Comparison of ENCODE assay signal across 18 cellular contexts in the genomic region with DNA sequence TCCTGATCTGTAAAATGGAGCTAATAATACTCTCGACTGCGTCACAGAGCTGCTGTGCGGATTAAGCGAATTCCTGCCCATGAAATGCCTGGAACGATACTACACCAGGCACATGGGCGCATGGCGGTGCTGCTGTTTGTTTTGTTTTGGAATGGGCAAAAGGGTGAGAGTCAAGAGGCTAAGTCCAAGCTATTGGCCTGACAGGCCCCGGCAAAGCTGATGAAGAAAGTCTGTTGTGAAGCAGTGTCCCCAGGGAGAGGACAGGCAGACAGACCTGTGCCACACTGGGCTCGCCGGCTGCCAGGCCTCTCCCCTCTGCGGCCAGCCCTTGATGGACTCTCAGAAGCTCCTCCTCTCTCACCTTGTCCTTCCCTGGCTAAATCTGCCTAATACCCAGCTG. TPM values are rescaled to one million over a fixed set of nuclear protein-coding genes. Genes with fewer than 3 reads are reported as not detected.
DNase-seq lines count a peak whose midpoint lies in the region; ATAC-seq and TF ChIP-seq lines count a peak whose summit lies in the region.
"Had no signal": no experiment of that assay in that cellular context is flagged by ENCODE, and none has a peak within 500 bp of the region (broad histone marks: within the 10 kb centered on the region; RNA-seq: fewer than 3 reads in every experiment).

No MANE protein-coding gene starts in this region.

- H3K9me3 ChIP-seq in left ventricle myocardium inferior (replicated peaks), result peaks cover 6% of the 10 kb centered on the region
- H3K9me3 ChIP-seq in neuronal stem cell (replicated peaks in 1 of 2; ENCODE audit: control insufficient read depth in 2 of 2, insufficient read depth in 1 of 2, low read depth in 1 of 2, low read length in 2 of 2), result peaks cover 3 to 9% of the 10 kb centered on the region in 2 donors
- H3K9me3 ChIP-seq in thyroid gland, result no peaks in the 10 kb centered on the region
- H3K9me3 ChIP-seq: Peyer's patch had no signal

- H3K4me2 ChIP-seq in neuronal stem cell (ENCODE audit: insufficient read depth, low read length, poor library complexity, severe bottlenecking), result no peak overlapping the region

- intact Hi-C loops in left ventricle myocardium inferior (cut with micrococcal nuclease) (no loop called here), thyroid gland (cut with DNase I) (no loop called here)

- H3K4me3 ChIP-seq in left ventricle myocardium inferior, result no peak overlapping the region
- no peak overlapping the region for H3K4me3 ChIP-seq in neuronal stem cell (ENCODE audit: low read length in 2 of 2)
- H3K4me3 ChIP-seq in thyroid gland (replicated peaks in 1 of 3), result no peak overlapping the region
- H3K4me3 ChIP-seq: Peyer's patch had no signal

- CTCF ChIA-PET in WTC11 (lab: Charles Lee), result interaction anchor here (0.6 to 1.7 kb wide), 5 partner anchors 11 to 54 kb away, joined by 3 to 11 read pairs (median 3); partner anchors contain the start of gene RASD1

- H3K36me3 ChIP-seq in left ventricle myocardium inferior, result no peaks in the 10 kb centered on the region
- no peaks in the 10 kb centered on the region for H3K36me3 ChIP-seq in neuronal stem cell (replicated peaks in 1 of 2; ENCODE audit: control insufficient read depth in 2 of 2, insufficient read depth in 2 of 2, low read length in 2 of 2)
- no peaks in the 10 kb centered on the region for H3K36me3 ChIP-seq in thyroid gland
- H3K36me3 ChIP-seq: Peyer's patch had no signal

- ATAC-seq in WTC11 (no peak), GM21529 (IDR thresholded peaks at IDR 0.05; ENCODE audit: unreplicated experiment) (no peak)

- H3K4me1 ChIP-seq in left ventricle myocardium inferior (peaks cover 34% of the 10 kb centered on the region), neuronal stem cell (ENCODE audit: control insufficient read depth in 2 of 2, insufficient read depth in 1 of 2, low read depth in 1 of 2, low read length in 2 of 2) (peaks cover 3 to 5% of the 10 kb centered on the region in 2 donors), thyroid gland (peaks cover 10 to 33% of the 10 kb centered on the region in 2 donors)

- no peaks in the 10 kb centered on the region; the same call in 1 of the 2 replicates for H3K27me3 Mint-ChIP-seq in WTC11 (ENCODE audit: low read depth)

- H3K23ac ChIP-seq in neuronal stem cell (ENCODE audit: low read depth, low read length, poor library complexity), result no peak overlapping the region

- DNase-seq in WTC11 (ENCODE audit: low spot score), result no peak
- DNase-seq in left ventricle myocardium inferior, result no peak
- DNase-seq in neuronal stem cell (ENCODE audit: low spot score), result no peak
- peak; percentile 46 to 55 for DNase-seq in thyroid gland
- DNase-seq in stimulated activated naive CD4-positive, alpha-beta T cell treated with Interleukin-2 at 50 U/mL for 16 hours (lab: John Stamatoyannopoulos, UW), result no peak
- no peak for DNase-seq in occipital lobe (lab: John Stamatoyannopoulos, UW)
- DNase-seq: COR-L47, DMS153, HFFc6, NCI-H1092, NCI-H1694 treated with DMSO at 0.1 percent for 48 hours, NCI-H2107, NCI-H2227 treated with DMSO at 0.1 percent for 48 hours, NCI-H524, Peyer's patch, SHP77 had no signal

- no peak overlapping the region for H3K9ac ChIP-seq in neuronal stem cell (ENCODE audit: low read depth, low read length, poor library complexity)

- no peak overlapping the region for H2AFZ ChIP-seq in neuronal stem cell (ENCODE audit: low read length)

- no peak overlapping the region for H2BK12ac ChIP-seq in neuronal stem cell (ENCODE audit: low read length)

- H4K8ac ChIP-seq in neuronal stem cell (ENCODE audit: low read depth, low read length), result peak overlapping the region; percentile 17

- H3K18ac ChIP-seq in neuronal stem cell (ENCODE audit: low read length), result no peak overlapping the region

- H2AK5ac ChIP-seq in neuronal stem cell (ENCODE audit: low read depth, low read length), result no peak overlapping the region

- no peak overlapping the region for H3K14ac ChIP-seq in neuronal stem cell (ENCODE audit: low read length)

- no peak for TF ChIP-seq POLR2A in thyroid gland (IDR thresholded peaks at IDR 0.05)

- no CpG with 5 or more reads among the region's 11 CpGs for WGBS in neuronal stem cell (ENCODE audit: extremely low coverage in 2 of 2, insufficient read length in 2 of 2, insufficient replicate concordance in 1 of 2), 2 donors
- 78 to 87% methylated on average over 8 to 11 of the region's 11 CpGs for WGBS in thyroid gland, 2 donors

- peaks cover 5% of the 10 kb centered on the region; the same call in 1 of the 2 replicates for H3K36me3 Mint-ChIP-seq in WTC11
- H3K36me3 Mint-ChIP-seq: CD14-positive monocyte had no signal

- H3K27me3 ChIP-seq in left ventricle myocardium inferior (ENCODE audit: low read depth), result no peaks in the 10 kb centered on the region
- no peaks in the 10 kb centered on the region for H3K27me3 ChIP-seq in neuronal stem cell (ENCODE audit: control insufficient read depth in 3 of 3, insufficient read depth in 3 of 3, low read depth in 1 of 3, low read length in 3 of 3)
- no peaks in the 10 kb centered on the region for H3K27me3 ChIP-seq in thyroid gland
- H3K27me3 ChIP-seq: Peyer's patch had no signal

- peak overlapping the region; percentile 88 for H3K27ac ChIP-seq in left ventricle myocardium inferior (replicated peaks)
- H3K27ac ChIP-seq in neuronal stem cell (replicated peaks; ENCODE audit: low read length), result no peak overlapping the region
- H3K27ac ChIP-seq in thyroid gland, result peak overlapping the region in 1 of 3 donors; percentile 33
- H3K27ac ChIP-seq: Peyer's patch had no signal

- H3K9me3 Mint-ChIP-seq in WTC11, result 0 out of 2 replicates have a peak, but pooled peaks cover 6% of the 10 kb centered on the region
- H3K9me3 Mint-ChIP-seq: HFFc6 had no signal

- peaks cover 3% of the 10 kb centered on the region for H3K79me1 ChIP-seq in neuronal stem cell (ENCODE audit: low read depth, low read length)

- TF ChIP-seq CTCF in WTC11 (IDR thresholded peaks at IDR 0.05) (no peak), left ventricle myocardium inferior (IDR thresholded peaks at IDR 0.05; ENCODE audit: borderline replicate concordance) (no peak), thyroid gland (IDR thresholded peaks at IDR 0.05) (no peak)

- no peak overlapping the region for H2BK120ac ChIP-seq in neuronal stem cell (ENCODE audit: low read depth, low read length)

- H3K4ac ChIP-seq in neuronal stem cell (ENCODE audit: low read length), result no peak overlapping the region

- H3K27ac Mint-ChIP-seq in WTC11, result peak overlapping the region; percentile 41; the same call in 1 of the 2 replicates
- H3K27ac Mint-ChIP-seq: HFFc6 had no signal

- no peak overlapping the region for H2BK5ac ChIP-seq in neuronal stem cell (ENCODE audit: low read length)

- no peak overlapping the region for H4K91ac ChIP-seq in neuronal stem cell (ENCODE audit: low read depth, low read length, poor library complexity)

- peaks cover 21% of the 10 kb centered on the region for H3K4me1 Mint-ChIP-seq in WTC11
- H3K4me1 Mint-ChIP-seq: CD14-positive monocyte had no signal

- POLR2A ChIA-PET in WTC11 (lab: Charles Lee), result interaction anchor here (1.3 kb wide), 1 partner anchor 12 kb away, joined by 3 read pairs; no protein-coding TSS in a partner anchor

- no peak overlapping the region for H2BK15ac ChIP-seq in neuronal stem cell (ENCODE audit: low read length)

- no peak overlapping the region for H3K4me3 Mint-ChIP-seq in WTC11
- H3K4me3 Mint-ChIP-seq: CD14-positive monocyte, HFFc6 had no signal

TF ChIP-seq in WTC11, 78 proteins besides CTCF, POLR2A, EP300 and RAD21 (continues in another document):
- TF ChIP-seq ZNF121 (CRISPR knock-in tag; IDR thresholded peaks at IDR 0.05), result no peak
- TF ChIP-seq ZNF219 (CRISPR knock-in tag; IDR thresholded peaks at IDR 0.05; ENCODE audit: borderline replicate concordance), result no peak
- no peak for TF ChIP-seq ERG (CRISPR knock-in tag; IDR thresholded peaks at IDR 0.05)
- TF ChIP-seq TP53 (CRISPR knock-in tag; IDR thresholded peaks at IDR 0.05), result no peak
- TF ChIP-seq ZSCAN18 (CRISPR knock-in tag; IDR thresholded peaks at IDR 0.05), result no peak
- no peak for TF ChIP-seq IRF2 (CRISPR knock-in tag; IDR thresholded peaks at IDR 0.05; ENCODE audit: borderline replicate concordance, low read depth)
- no peak for TF ChIP-seq GABPB1 (CRISPR knock-in tag; IDR thresholded peaks at IDR 0.05)
- TF ChIP-seq SOX15 (CRISPR knock-in tag; IDR thresholded peaks at IDR 0.05), result no peak
- TF ChIP-seq ZNF138 (CRISPR knock-in tag; conservative IDR thresholded peaks at IDR 0.05), result no peak
- no peak for TF ChIP-seq MXD4 (CRISPR knock-in tag; IDR thresholded peaks at IDR 0.05; ENCODE audit: borderline replicate concordance)
- no peak for TF ChIP-seq ZNF396 (CRISPR knock-in tag; IDR thresholded peaks at IDR 0.05; ENCODE audit: borderline replicate concordance)

RNA-seq across cellular contexts. Expression of gene RASD1, which starts 31.3 kb away (rescaled TPM):
- total RNA-seq in WTC11 (2021) (5.1 to 5.3 TPM (median 5.2 TPM) in 3 replicates), left ventricle myocardium inferior (25.4 TPM), thyroid gland (100 to 1,000 TPM; 114 to 149 (median 141) TPM), occipital lobe (9.2 TPM)
- polyA plus RNA-seq in neuronal stem cell (2013, experiment 1 of 2), result 1.2 TPM
- polyA plus RNA-seq in neuronal stem cell (2013, experiment 2 of 2), result 0.90 TPM

RNA-seq across cellular contexts. Expression of gene MED9, which starts 50.7 kb away (rescaled TPM):
- total RNA-seq in WTC11 (2021) (15.9 to 21.1 TPM (median 18.1 TPM) in 3 replicates), left ventricle myocardium inferior (34.1 TPM), thyroid gland (10 to 100 TPM; 27.9 to 35.4 (median 30.8) TPM), occipital lobe (16.1 TPM)
- 17.1 TPM for polyA plus RNA-seq in neuronal stem cell (2013, experiment 1 of 2)
- 17.1 TPM for polyA plus RNA-seq in neuronal stem cell (2013, experiment 2 of 2)

Comparison
In these comparisons a context has a peak if more than half of its experiments do, and no peak if none do; other contexts are left out.
1. DNase-seq: peak in thyroid gland (2 of 2); none in WTC11 (single experiment), left ventricle myocardium inferior (single experiment), neuronal stem cell (single experiment), stimulated activated naive CD4-positive, alpha-beta T cell treated with Interleukin-2 at 50 U/mL for 16 hours (single experiment) and occipital lobe (single experiment).